7 cellular contexts compared by ENCODE assay signal in the genomic region with DNA sequence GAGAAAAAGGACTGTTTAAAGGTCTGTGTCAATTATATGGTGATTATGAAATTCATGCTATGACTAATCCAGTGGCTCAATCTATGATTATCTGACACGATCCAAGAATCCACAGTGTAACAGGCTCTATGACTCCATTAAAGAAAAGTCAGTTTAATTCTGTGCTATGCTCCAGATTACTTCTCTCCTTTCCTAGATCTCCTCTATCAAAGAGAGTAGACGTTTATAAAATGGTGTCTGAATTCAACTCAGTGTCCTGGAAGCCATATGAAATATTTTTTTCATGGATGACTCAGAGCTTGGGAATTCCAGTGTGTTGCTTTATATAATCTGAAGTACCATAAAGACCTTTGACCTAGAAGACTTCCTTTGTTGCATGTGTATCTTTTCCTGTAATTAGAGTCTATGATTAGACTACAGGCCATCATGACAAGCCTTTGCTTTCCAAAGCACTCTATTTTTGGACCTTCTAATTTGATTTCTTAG. TPM values are rescaled to one million over a fixed set of nuclear protein-coding genes. Genes with fewer than 3 reads are reported as not detected.
A peak's percentile ranks its signal among the peaks of the same experiment; 100 is the strongest.
DNase-seq lines count a peak whose midpoint lies in the region; ATAC-seq and TF ChIP-seq lines count a peak whose summit lies in the region.

No MANE protein-coding gene starts in this region.

- TF ChIP-seq CTCF in HEK293 (tag by site-specific recombination; IDR thresholded peaks at IDR 0.05) (no peak), spleen (IDR thresholded peaks at IDR 0.05 in 8 of 11, conservative IDR thresholded peaks at IDR 0.05 in 3 of 11) (no peak)

- H3K36me3 ChIP-seq in HEK293 (ENCODE audit: control insufficient read depth in 2 of 2, insufficient read depth in 1 of 2, low read length in 2 of 2) (no peaks in the 10 kb centered on the region), SJCRH30 (no peaks in the 10 kb centered on the region), spleen (no peaks in the 10 kb centered on the region)

- H3K4me3 ChIP-seq in HEK293 (ENCODE audit: low read depth, low read length), result no peak overlapping the region
- no peak overlapping the region for H3K4me3 ChIP-seq in SJCRH30
- H3K4me3 ChIP-seq in spleen, result no peak overlapping the region

- no peaks in the 10 kb centered on the region for H3K27me3 ChIP-seq in SJCRH30
- H3K27me3 ChIP-seq in spleen (replicated peaks in 1 of 7), result no peaks in the 10 kb centered on the region

- 42 to 62% (median 44%) methylated on average over 2 of the region's 2 CpGs for WGBS in spleen, 5 donors

- intact Hi-C loops in spleen (cut with DNase I; ENCODE audit: low total_unique reads), result no loop called here

- TF ChIP-seq POLR2A in spleen (IDR thresholded peaks at IDR 0.05), result no peak

- CTCF ChIA-PET in HEK293 (lab: Yijun Ruan, JAX), result interaction anchor here (0.6 to 1.6 kb wide), 7 partner anchors 10 to 52 kb away, joined by 3 to 6 read pairs (median 3); no protein-coding TSS in a partner anchor

- H3K4me1 ChIP-seq in HEK293 (ENCODE audit: control insufficient read depth, insufficient read depth, low read length) (peaks cover 6% of the 10 kb centered on the region; the same call in 1 of the 2 replicates), SJCRH30 (peaks cover 22% of the 10 kb centered on the region), spleen (peaks cover 0 to 17% (median 6%) of the 10 kb centered on the region in 6 donors)

- ATAC-seq in GM18909 (IDR thresholded peaks at IDR 0.05; ENCODE audit: poor library complexity, unreplicated experiment) (no peak), HG03196 (IDR thresholded peaks at IDR 0.05; ENCODE audit: unreplicated experiment) (no peak)

- H3K9me3 ChIP-seq in HEK293 (ENCODE audit: control insufficient read depth, insufficient read depth, low read depth, low read length) (no peaks in the 10 kb centered on the region), SJCRH30 (replicated peaks) (peaks cover 4% of the 10 kb centered on the region; the same call in 1 of the 2 replicates), spleen (no peaks in the 10 kb centered on the region)

- H3K27ac ChIP-seq in HEK293 (ENCODE audit: extremely low read depth, low read depth, low read length) (no peak overlapping the region), SJCRH30 (peak overlapping the region; percentile 94), spleen (peak overlapping the region in 7 of 8 donors; percentile 45 to 63 (median 59))

- POLR2A ChIA-PET in HEK293 (lab: Yijun Ruan, JAX), result interaction anchor here (0.6 to 0.8 kb wide), 2 partner anchors 27 to 56 kb away, joined by 3 to 9 read pairs; partner anchors contain the start of gene NF1

- DNase-seq in SJCRH30 (peak; percentile 30 to 82), glomerular endothelial cell (ENCODE audit: extremely low read depth, low read depth, low spot score) (peak; percentile 83), spleen (no peak), middle frontal gyrus (ENCODE audit: extremely low spot score, low spot score) (no peak)

TF ChIP-seq in HEK293, 187 proteins besides CTCF, POLR2A, EP300 and RAD21:
- TF ChIP-seq SCRT2 (tag by site-specific recombination; IDR thresholded peaks at IDR 0.05), result 0 out of 2 replicates have a peak, but pooled peaks have one; percentile 22
- TF ChIP-seq HOXA7 (CRISPR knock-in tag; IDR thresholded peaks at IDR 0.05; ENCODE audit: borderline replicate concordance), result no peak
- TF ChIP-seq ZNF18 (tag by site-specific recombination; IDR thresholded peaks at IDR 0.05), result no peak
- no peak for TF ChIP-seq ZNF114 (tag by site-specific recombination; IDR thresholded peaks at IDR 0.05)
- peak; percentile 52 for TF ChIP-seq ZBTB17 (tag by site-specific recombination; IDR thresholded peaks at IDR 0.05)
- TF ChIP-seq SP7 (tag by site-specific recombination; IDR thresholded peaks at IDR 0.05), result peak; percentile 61; the same call in 1 of the 2 replicates
- TF ChIP-seq, protein P1, sequence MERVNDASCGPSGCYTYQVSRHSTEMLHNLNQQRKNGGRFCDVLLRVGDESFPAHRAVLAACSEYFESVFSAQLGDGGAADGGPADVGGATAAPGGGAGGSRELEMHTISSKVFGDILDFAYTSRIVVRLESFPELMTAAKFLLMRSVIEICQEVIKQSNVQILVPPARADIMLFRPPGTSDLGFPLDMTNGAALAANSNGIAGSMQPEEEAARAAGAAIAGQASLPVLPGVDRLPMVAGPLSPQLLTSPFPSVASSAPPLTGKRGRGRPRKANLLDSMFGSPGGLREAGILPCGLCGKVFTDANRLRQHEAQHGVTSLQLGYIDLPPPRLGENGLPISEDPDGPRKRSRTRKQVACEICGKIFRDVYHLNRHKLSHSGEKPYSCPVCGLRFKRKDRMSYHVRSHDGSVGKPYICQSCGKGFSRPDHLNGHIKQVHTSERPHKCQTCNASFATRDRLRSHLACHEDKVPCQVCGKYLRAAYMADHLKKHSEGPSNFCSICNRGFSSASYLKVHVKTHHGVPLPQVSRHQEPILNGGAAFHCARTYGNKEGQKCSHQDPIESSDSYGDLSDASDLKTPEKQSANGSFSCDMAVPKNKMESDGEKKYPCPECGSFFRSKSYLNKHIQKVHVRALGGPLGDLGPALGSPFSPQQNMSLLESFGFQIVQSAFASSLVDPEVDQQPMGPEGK (tag by site-specific recombination; IDR thresholded peaks at IDR 0.05), result no peak
TF ChIP-seq in HEK293: peak in this region for 3.

RNA-seq across cellular contexts. Expression of gene NF1, which starts 27.0 kb away (rescaled TPM):
- total RNA-seq in SJCRH30 (2014; rRNA removed; shearing (Covaris generic)), result 48.3 and 57.0 TPM in 2 replicates
- total RNA-seq in glomerular endothelial cell (28.3 and 48.1 TPM in 2 replicates), spleen (10 to 100 TPM; 49.1 to 97.7 (median 63.8) TPM)
- 1 to 10 TPM; 3.1 to 5.7 (median 4.7) TPM for polyA plus RNA-seq in spleen

Comparison
In these comparisons a context has a peak if more than half of its experiments do, and no peak if none do; other contexts are left out.
1. DNase-seq: peak in SJCRH30 (2 of 2) and glomerular endothelial cell (single experiment); none in spleen (single experiment) and middle frontal gyrus (single experiment).